8 cellular contexts compared by ENCODE assay signal in the genomic region with DNA sequence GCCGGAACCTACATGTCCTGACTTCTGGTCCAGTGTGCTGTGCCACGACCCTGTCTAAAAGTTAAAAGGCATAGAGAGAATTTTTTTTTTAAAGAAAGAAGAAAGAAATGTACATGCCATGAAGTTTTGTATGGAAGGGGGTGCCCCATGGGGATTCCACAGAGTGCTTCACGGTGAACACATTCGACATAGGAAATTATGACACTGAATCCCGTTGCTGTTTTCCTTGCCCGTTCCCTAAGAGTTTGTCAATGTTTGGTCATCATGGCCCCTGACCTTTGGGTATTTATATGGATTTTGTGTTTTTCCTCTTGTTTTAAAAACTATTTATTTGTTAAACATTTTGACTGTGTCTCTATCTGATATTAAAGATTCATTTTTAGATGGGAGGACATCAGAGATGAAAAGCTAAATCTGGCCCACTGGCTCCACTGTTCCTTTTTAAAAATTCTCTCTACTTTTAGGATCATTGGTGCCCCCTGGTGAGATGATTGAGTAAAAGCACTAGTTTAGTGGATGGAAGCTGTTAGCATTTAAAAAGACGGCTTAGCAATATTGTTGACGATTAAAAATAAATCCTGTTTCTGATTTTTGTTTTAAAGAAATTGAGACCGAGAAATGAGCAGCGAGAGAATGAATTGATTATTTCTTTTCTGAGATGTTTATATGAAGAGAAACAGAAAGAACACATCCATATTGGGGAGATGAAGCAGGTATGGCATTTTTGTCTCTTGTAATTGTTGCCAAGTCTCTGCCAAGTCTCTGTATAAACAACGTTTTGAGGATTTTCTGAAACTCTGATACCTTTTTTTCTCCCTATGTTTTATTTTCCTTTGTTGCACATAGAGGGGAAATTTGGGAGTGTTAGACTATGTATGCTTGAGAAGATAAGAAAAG.
DNase-seq lines count a peak whose midpoint lies in the region; ATAC-seq and TF ChIP-seq lines count a peak whose summit lies in the region.

No MANE protein-coding gene starts in this region.

- no peaks in the 10 kb centered on the region for H3K27me3 ChIP-seq in CD4-positive, alpha-beta memory T cell (ENCODE audit: insufficient read depth, low read length)

- ATAC-seq in WTC11 (peak; percentile 73), GM21360 (IDR thresholded peaks at IDR 0.05; ENCODE audit: unreplicated experiment) (no peak), HG03469 (IDR thresholded peaks at IDR 0.05; ENCODE audit: unreplicated experiment) (no peak)

- H3K27ac ChIP-seq in CD4-positive, alpha-beta memory T cell (ENCODE audit: low read depth, low read length), result no peak overlapping the region

- DNase-seq in CD4-positive, alpha-beta memory T cell, result peak; percentile 46 to 60 (median 56)
- DNase-seq in GM19238 (ENCODE audit: insufficient read length, low spot score), result peak; percentile 35
- peak; percentile 61 for DNase-seq in NCI-H2196 treated with DMSO at 0.1 percent for 48 hours (lab: John Stamatoyannopoulos, UW; ENCODE audit: unreplicated experiment)
- no peak for DNase-seq in WTC11 (ENCODE audit: low spot score)
- peak; percentile 62 for DNase-seq in glomerular visceral epithelial cell (ENCODE audit: extremely low spot score)
- DNase-seq in renal cortical epithelial cell (ENCODE audit: low read depth), result peak; percentile 59

- no peaks in the 10 kb centered on the region for H3K36me3 ChIP-seq in CD4-positive, alpha-beta memory T cell (ENCODE audit: insufficient read depth, low read length)

- no peak overlapping the region for H3K4me3 Mint-ChIP-seq in CD4-positive, alpha-beta memory T cell
- H3K4me3 Mint-ChIP-seq in WTC11, result no peak overlapping the region

- no peaks in the 10 kb centered on the region for H3K9me3 Mint-ChIP-seq in CD4-positive, alpha-beta memory T cell
- H3K9me3 Mint-ChIP-seq in WTC11, result no peaks in the 10 kb centered on the region

- H3K9me3 ChIP-seq in CD4-positive, alpha-beta memory T cell (ENCODE audit: control insufficient read depth in 1 of 2, low read length in 2 of 2), result no peaks in the 10 kb centered on the region

- intact Hi-C loops in CD4-positive, alpha-beta memory T cell (cut with micrococcal nuclease), result loop anchor here (1.0 to 5.0 kb wide), 3 partner anchors 143 to 582 kb away; a partner anchor contains a TSS

- POLR2A ChIA-PET in CD4-positive, alpha-beta memory T cell (lab: Charles Lee; ENCODE audit: partially characterized antibody), result interaction anchor here (0.6 to 1.1 kb wide), 2 partner anchors 10 to 145 kb away, joined by 3 read pairs; a partner anchor contains a TSS
- POLR2A ChIA-PET in WTC11 (lab: Charles Lee), result no interaction called here

- no peak overlapping the region for H3K4me3 ChIP-seq in CD4-positive, alpha-beta memory T cell (ENCODE audit: low read length in 2 of 2)

- CTCF ChIA-PET in CD4-positive, alpha-beta memory T cell (lab: Charles Lee; ENCODE audit: partially characterized antibody), result interaction anchor here (0.7 to 9.2 kb wide), 15 partner anchors 8 to 434 kb away, joined by 3 to 129 read pairs (median 4); a partner anchor contains a TSS
- CTCF ChIA-PET in WTC11 (lab: Charles Lee), result interaction anchor here (0.6 to 1.9 kb wide), 18 partner anchors 12 to 347 kb away, joined by 3 to 12 read pairs (median 4); a partner anchor contains a TSS

- peaks cover 0 to 3% (median 0%) of the 10 kb centered on the region in 4 donors for H3K4me1 Mint-ChIP-seq in CD4-positive, alpha-beta memory T cell
- peaks cover 2% of the 10 kb centered on the region; the same call in 1 of the 2 replicates for H3K4me1 Mint-ChIP-seq in WTC11

- H3K27ac Mint-ChIP-seq in CD4-positive, alpha-beta memory T cell, result peak overlapping the region in 1 of 7 donors; percentile 68
- peak overlapping the region; percentile 38; the same call in 1 of the 2 replicates for H3K27ac Mint-ChIP-seq in WTC11

- no peaks in the 10 kb centered on the region for H3K4me1 ChIP-seq in CD4-positive, alpha-beta memory T cell (ENCODE audit: insufficient read depth, low read length)

- H3K36me3 Mint-ChIP-seq in CD4-positive, alpha-beta memory T cell, result peaks cover 22 to 44% of the 10 kb centered on the region in 2 donors
- peaks cover 13% of the 10 kb centered on the region for H3K36me3 Mint-ChIP-seq in WTC11

- H3K27me3 Mint-ChIP-seq in CD4-positive, alpha-beta memory T cell, result no peaks in the 10 kb centered on the region
- no peaks in the 10 kb centered on the region for H3K27me3 Mint-ChIP-seq in WTC11 (ENCODE audit: low read depth)

- 0 out of 2 replicates have a peak, but pooled peaks have one; percentile 24 for TF ChIP-seq CTCF in WTC11 (IDR thresholded peaks at IDR 0.05)

TF ChIP-seq in WTC11, 78 proteins besides CTCF, POLR2A, EP300 and RAD21:
- TF ChIP-seq, protein P1, sequence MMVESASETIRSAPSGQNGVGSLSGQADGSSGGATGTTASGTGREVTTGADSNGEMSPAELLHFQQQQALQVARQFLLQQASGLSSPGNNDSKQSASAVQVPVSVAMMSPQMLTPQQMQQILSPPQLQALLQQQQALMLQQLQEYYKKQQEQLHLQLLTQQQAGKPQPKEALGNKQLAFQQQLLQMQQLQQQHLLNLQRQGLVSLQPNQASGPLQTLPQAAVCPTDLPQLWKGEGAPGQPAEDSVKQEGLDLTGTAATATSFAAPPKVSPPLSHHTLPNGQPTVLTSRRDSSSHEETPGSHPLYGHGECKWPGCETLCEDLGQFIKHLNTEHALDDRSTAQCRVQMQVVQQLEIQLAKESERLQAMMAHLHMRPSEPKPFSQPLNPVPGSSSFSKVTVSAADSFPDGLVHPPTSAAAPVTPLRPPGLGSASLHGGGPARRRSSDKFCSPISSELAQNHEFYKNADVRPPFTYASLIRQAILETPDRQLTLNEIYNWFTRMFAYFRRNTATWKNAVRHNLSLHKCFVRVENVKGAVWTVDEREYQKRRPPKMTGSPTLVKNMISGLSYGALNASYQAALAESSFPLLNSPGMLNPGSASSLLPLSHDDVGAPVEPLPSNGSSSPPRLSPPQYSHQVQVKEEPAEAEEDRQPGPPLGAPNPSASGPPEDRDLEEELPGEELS (CRISPR knock-in tag; IDR thresholded peaks at IDR 0.05), result no peak
- no peak for TF ChIP-seq FOXP1 (CRISPR knock-in tag; IDR thresholded peaks at IDR 0.05; ENCODE audit: borderline replicate concordance)
- TF ChIP-seq, protein P2, sequence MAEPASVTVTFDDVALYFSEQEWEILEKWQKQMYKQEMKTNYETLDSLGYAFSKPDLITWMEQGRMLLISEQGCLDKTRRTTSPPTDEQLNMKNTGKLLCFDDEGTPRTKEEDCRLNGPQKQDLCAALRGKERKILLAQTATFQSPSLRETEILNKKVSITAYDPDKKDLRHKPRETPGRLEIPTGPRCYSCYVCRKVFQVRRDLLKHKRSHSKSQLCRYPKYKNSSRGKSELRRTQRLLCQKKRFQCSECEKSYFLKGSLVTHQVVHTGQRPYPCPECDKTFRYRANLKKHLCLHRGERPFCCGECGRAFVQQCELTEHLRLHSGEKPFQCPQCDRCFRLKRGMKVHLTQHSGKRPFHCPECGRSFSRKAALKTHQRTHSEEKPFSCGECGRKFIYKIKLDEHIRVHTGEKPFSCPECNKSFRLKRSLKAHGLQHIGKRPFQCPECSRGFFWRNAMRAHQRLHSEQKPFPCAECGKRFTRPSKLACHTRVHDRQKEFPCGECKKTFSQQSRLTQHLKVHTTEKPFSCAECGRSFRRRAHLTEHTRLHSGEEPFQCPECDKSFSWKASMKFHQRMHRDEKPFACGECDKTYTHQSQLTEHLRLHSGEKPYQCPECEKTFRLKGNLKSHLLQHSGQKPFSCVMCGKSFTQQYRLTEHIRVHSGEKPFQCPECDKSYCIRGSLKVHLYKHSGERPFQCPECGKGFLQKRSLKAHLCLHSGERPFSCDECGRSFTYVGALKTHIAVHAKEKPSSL (CRISPR knock-in tag; conservative IDR thresholded peaks at IDR 0.05), result no peak
- TF ChIP-seq, protein P3, sequence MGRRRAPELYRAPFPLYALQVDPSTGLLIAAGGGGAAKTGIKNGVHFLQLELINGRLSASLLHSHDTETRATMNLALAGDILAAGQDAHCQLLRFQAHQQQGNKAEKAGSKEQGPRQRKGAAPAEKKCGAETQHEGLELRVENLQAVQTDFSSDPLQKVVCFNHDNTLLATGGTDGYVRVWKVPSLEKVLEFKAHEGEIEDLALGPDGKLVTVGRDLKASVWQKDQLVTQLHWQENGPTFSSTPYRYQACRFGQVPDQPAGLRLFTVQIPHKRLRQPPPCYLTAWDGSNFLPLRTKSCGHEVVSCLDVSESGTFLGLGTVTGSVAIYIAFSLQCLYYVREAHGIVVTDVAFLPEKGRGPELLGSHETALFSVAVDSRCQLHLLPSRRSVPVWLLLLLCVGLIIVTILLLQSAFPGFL (CRISPR knock-in tag; IDR thresholded peaks at IDR 0.05; ENCODE audit: borderline replicate concordance), result no peak
TF ChIP-seq in WTC11: peak in this region for 0.
